8 cellular contexts compared by ENCODE assay signal in the genomic region with DNA sequence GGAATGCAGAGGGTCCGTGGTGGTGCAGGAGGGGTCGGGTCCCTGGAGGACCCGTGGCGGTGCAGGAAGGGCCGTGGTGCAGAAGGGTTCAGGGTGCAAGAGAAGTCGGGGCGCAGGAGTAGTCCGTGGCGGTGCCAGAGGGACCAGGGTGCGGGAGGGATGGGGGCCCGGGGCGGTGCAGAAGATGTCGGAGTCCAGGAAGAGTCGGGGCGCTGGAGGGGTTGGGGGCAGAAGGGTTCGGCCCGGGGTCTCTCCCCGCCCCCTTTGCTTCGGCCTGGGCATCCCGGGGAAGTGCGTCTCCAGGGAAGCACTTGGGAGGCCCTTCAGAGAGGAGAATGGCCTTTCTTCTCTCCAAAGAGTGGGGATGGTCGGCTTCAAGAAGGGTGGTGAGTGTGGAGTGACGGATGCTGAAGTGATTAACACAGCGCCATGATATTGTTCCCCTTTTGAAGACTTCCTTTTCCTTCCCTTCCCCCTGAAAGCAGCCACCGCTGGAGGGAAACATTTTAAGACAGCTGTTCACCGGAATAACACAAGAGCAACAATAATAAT. TPM values are rescaled to one million over a fixed set of nuclear protein-coding genes. Genes with fewer than 3 reads are reported as not detected.
DNase-seq lines count a peak whose midpoint lies in the region; ATAC-seq, FAIRE-seq and TF ChIP-seq lines count a peak whose summit lies in the region.

No MANE protein-coding gene starts in this region.

- H4K20me1 ChIP-seq in KMS-11 (ENCODE audit: insufficient read depth): 0 out of 2 replicates have a peak, but pooled peaks cover 4% of the 10 kb centered on the region
- no peaks in the 10 kb centered on the region for H4K20me1 ChIP-seq in keratinocyte (ENCODE audit: control insufficient read depth, extremely low read depth, insufficient read depth, low read length)

- no peak for TF ChIP-seq CTCF in KMS-11 (conservative IDR thresholded peaks at IDR 0.05; ENCODE audit: low read depth, low read length)
- TF ChIP-seq CTCF in astrocyte of the cerebellum (IDR thresholded peaks at IDR 0.05; ENCODE audit: low read depth, low read length, missing control alignments): no peak
- TF ChIP-seq CTCF in keratinocyte (optimal IDR thresholded peaks at IDR 0.05 in 1 of 3, IDR thresholded peaks at IDR 0.05 in 1 of 3, conservative IDR thresholded peaks at IDR 0.05 in 1 of 3; ENCODE audit: extremely low read depth in 1 of 3, insufficient read depth in 2 of 3, low read length in 3 of 3): no peak

- H2AFZ ChIP-seq in KMS-11 (ENCODE audit: low read depth): peak overlapping the region; percentile 83
- peak overlapping the region; percentile 62 for H2AFZ ChIP-seq in keratinocyte (ENCODE audit: control insufficient read depth, low read length)

- H3K27me3 ChIP-seq in KMS-11 (ENCODE audit: insufficient read depth, low read depth) (no peaks in the 10 kb centered on the region), keratinocyte (ENCODE audit: control insufficient read depth, extremely low read depth, insufficient read depth, low read length) (no peaks in the 10 kb centered on the region), stomach smooth muscle (ENCODE audit: control insufficient read depth in 1 of 2, insufficient read depth in 2 of 2, low read length in 2 of 2) (no peaks in the 10 kb centered on the region)

- H3K9ac ChIP-seq in KMS-11 (peak overlapping the region; percentile 82), keratinocyte (ENCODE audit: control insufficient read depth, extremely low read depth, insufficient read depth, low read length) (peak overlapping the region; percentile 96), stomach smooth muscle (ENCODE audit: low read length in 2 of 2) (peak overlapping the region; percentile 89 to 94)

- H3K9me3 ChIP-seq in keratinocyte (ENCODE audit: control insufficient read depth, low read depth, low read length): no peaks in the 10 kb centered on the region
- H3K9me3 ChIP-seq in stomach smooth muscle (ENCODE audit: control insufficient read depth in 2 of 2, low read length in 2 of 2): no peaks in the 10 kb centered on the region

- H3K36me3 ChIP-seq in KMS-11 (ENCODE audit: insufficient read depth): no peaks in the 10 kb centered on the region
- peaks cover 0 to 2% of the 10 kb centered on the region in 2 experiments for H3K36me3 ChIP-seq in keratinocyte (ENCODE audit: control insufficient read depth in 2 of 2, extremely low read depth in 1 of 2, insufficient read depth in 2 of 2, low read length in 2 of 2)
- H3K36me3 ChIP-seq in stomach smooth muscle (ENCODE audit: control insufficient read depth in 2 of 2, insufficient read depth in 2 of 2, low read length in 2 of 2): peaks cover 0 to 10% of the 10 kb centered on the region in 2 donors

- ATAC-seq in GM18909 (IDR thresholded peaks at IDR 0.05; ENCODE audit: poor library complexity, unreplicated experiment): no peak

- peaks cover 85% of the 10 kb centered on the region for H3K79me2 ChIP-seq in KMS-11 (ENCODE audit: insufficient read depth, low read depth)
- peaks cover 73% of the 10 kb centered on the region for H3K79me2 ChIP-seq in keratinocyte (ENCODE audit: control insufficient read depth, insufficient read depth, low read length)

- no peaks in the 10 kb centered on the region for H3K9me1 ChIP-seq in keratinocyte (ENCODE audit: control insufficient read depth, extremely low read depth, insufficient read depth, low read length)

- dilution Hi-C loops in keratinocyte (cut with MboI; ENCODE audit: extremely low pct_ligation_motif_present, low sequenced_read_pairs): no loop called here

- no peak for FAIRE-seq in keratinocyte (lab: Jason Lieb, UNC)

- H3K4me1 ChIP-seq in KMS-11 (ENCODE audit: low read depth, poor library complexity, severe bottlenecking) (peaks cover 36% of the 10 kb centered on the region), keratinocyte (ENCODE audit: control insufficient read depth, extremely low read depth, insufficient read depth, low read length) (peaks cover 61% of the 10 kb centered on the region), stomach smooth muscle (ENCODE audit: control insufficient read depth, insufficient read depth, low read length) (peaks cover 23% of the 10 kb centered on the region)

- H3K4me2 ChIP-seq in KMS-11: peak overlapping the region; percentile 47
- peak overlapping the region; percentile 95 for H3K4me2 ChIP-seq in keratinocyte (ENCODE audit: control insufficient read depth, extremely low read depth, insufficient read depth, low read depth, low read length)

- in situ Hi-C loops in astrocyte of the cerebellum (cut with HindIII; ENCODE audit: low sequenced_read_pairs): no loop called here

- H3K27ac ChIP-seq in KMS-11 (no peak overlapping the region), keratinocyte (ENCODE audit: control insufficient read depth, insufficient read depth, low read length) (peak overlapping the region; percentile 91), stomach smooth muscle (ENCODE audit: low read length) (peak overlapping the region; percentile 85)

- DNase-seq in NCI-H82 (lab: John Stamatoyannopoulos, UW): peak; percentile 15
- DNase-seq in NCI-H82 treated with DMSO at 0.1 percent for 48 hours (lab: John Stamatoyannopoulos, UW; ENCODE audit: unreplicated experiment): no peak
- no peak for DNase-seq in astrocyte of the cerebellum (ENCODE audit: low read depth)
- DNase-seq in keratinocyte (ENCODE audit: low read depth, low spot score): no peak
- DNase-seq in activated effector memory CD4-positive, alpha-beta T cell treated with anti-CD3 and anti-CD28 coated beads, Interleukin-2, amount 50 U/mL, for 16 hours: no peak

- H3K4me3 ChIP-seq in KMS-11 (IDR thresholded peaks at IDR 0.05; ENCODE audit: insufficient read depth, low read depth, low read length) (no peak overlapping the region), astrocyte of the cerebellum (ENCODE audit: low read depth, low read length) (peak overlapping the region; percentile 78), keratinocyte (ENCODE audit: control insufficient read depth in 2 of 3, extremely low read depth in 1 of 3, insufficient read depth in 2 of 3, low read depth in 1 of 3, low read length in 3 of 3) (peak overlapping the region; percentile 66 to 94 (median 69)), stomach smooth muscle (ENCODE audit: low read length in 2 of 2) (peak overlapping the region; percentile 95)

RNA-seq across cellular contexts. Expression of gene WDR37, which starts 1.0 kb away (rescaled TPM):
- polyA plus RNA-seq in keratinocyte: 13.1 to 22.8 TPM (median 16.0 TPM) in 3 replicates
- polyA plus RNA-seq in keratinocyte (2011; ENCODE audit: low read depth): 19.2 TPM
- 14.9 and 17.7 TPM in 2 replicates for polyA plus RNA-seq in keratinocyte (2011; cell fraction: cytosol; rRNA removed)
- polyA plus RNA-seq in keratinocyte (2011; cell fraction: nucleus; rRNA removed): 39.3 and 39.4 TPM in 2 replicates
- polyA plus RNA-seq in keratinocyte (2012; ENCODE audit: low replicate concordance): 11.0 and 16.4 TPM in 2 replicates
- 40.9 to 73.3 TPM (median 46.3 TPM) in 3 replicates for polyA minus RNA-seq in keratinocyte
- 22.4 TPM for polyA minus RNA-seq in keratinocyte (2011; cell fraction: cytosol; rRNA and poly(A)+ RNA removed)
- 27.2 and 45.2 TPM in 2 replicates for polyA minus RNA-seq in keratinocyte (2011; cell fraction: nucleus; rRNA and poly(A)+ RNA removed)

RNA-seq across cellular contexts. Expression of gene IDI1, which starts 8.3 kb away (rescaled TPM):
- 140 to 298 TPM (median 172 TPM) in 3 replicates for polyA plus RNA-seq in keratinocyte
- 61.0 TPM for polyA plus RNA-seq in keratinocyte (2011; ENCODE audit: low read depth)
- 91.1 and 171 TPM in 2 replicates for polyA plus RNA-seq in keratinocyte (2011; cell fraction: cytosol; rRNA removed)
- polyA plus RNA-seq in keratinocyte (2011; cell fraction: nucleus; rRNA removed): 319 and 386 TPM in 2 replicates
- 85.7 and 143 TPM in 2 replicates for polyA plus RNA-seq in keratinocyte (2012; ENCODE audit: low replicate concordance)
- polyA minus RNA-seq in keratinocyte: 21.3 to 110 TPM (median 63.5 TPM) in 3 replicates
- polyA minus RNA-seq in keratinocyte (2011; cell fraction: cytosol; rRNA and poly(A)+ RNA removed): 48.2 TPM
- polyA minus RNA-seq in keratinocyte (2011; cell fraction: nucleus; rRNA and poly(A)+ RNA removed): 107 and 178 TPM in 2 replicates

RNA-seq across cellular contexts. Expression of gene IDI2, which starts 31.5 kb away (rescaled TPM):
- polyA plus RNA-seq in keratinocyte: not detected in 3 replicates
- not detected for polyA plus RNA-seq in keratinocyte (2011; ENCODE audit: low read depth)
- not detected in 2 replicates for polyA plus RNA-seq in keratinocyte (2011; cell fraction: cytosol; rRNA removed)
- not detected in 2 replicates for polyA plus RNA-seq in keratinocyte (2011; cell fraction: nucleus; rRNA removed)
- not detected in 2 replicates for polyA plus RNA-seq in keratinocyte (2012; ENCODE audit: low replicate concordance)
- not detected in 3 replicates for polyA minus RNA-seq in keratinocyte
- polyA minus RNA-seq in keratinocyte (2011; cell fraction: cytosol; rRNA and poly(A)+ RNA removed): not detected
- polyA minus RNA-seq in keratinocyte (2011; cell fraction: nucleus; rRNA and poly(A)+ RNA removed): not detected in 2 replicates
